Comparison of ENCODE assay signal across 8 cellular contexts in the genomic region with DNA sequence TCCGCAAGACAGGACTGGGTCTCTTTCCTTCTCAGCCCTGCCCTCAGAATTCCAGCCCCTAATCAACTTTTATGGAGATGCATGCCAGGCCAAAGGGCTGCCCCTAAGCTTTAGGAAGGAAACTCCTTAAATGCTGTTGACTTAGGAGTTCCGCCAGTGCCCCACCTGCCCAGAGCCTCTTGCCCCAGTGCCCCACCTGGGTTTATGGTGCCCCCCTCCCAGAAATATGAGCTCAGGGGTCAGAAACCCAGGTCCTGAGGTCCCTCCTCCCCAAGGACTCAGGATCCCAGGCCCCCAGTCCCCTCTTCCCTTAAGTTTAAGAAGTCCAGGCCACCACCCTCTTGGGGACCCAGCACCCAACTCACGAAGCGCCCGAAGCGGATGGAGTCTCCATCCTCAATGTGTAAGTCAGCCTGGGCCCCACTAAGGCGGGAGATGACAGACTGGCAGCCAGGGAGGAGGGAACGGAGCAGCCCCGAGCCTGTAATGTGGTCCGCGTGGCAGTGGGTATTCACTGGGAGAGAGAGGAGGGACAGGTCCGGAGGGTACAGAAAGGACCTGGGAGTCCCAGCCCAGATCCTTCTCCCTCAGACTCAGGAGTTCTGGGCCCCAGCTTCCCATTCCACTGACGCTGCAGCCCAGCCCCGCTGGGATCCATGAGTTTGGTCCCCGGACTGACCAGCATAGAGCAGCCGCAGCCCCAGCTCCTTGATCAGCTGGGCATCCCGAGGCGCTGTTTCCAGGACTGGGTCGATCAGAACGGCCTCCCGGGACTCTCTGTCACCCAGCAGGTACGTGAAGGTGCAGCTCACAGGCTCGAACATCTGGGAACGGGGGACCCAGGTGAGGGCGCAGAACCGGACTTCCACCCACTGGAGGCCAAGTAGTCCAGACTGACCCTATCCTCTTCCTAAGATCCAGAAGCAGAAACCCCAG. TPM values are rescaled to one million over a fixed set of nuclear protein-coding genes. Genes with fewer than 3 reads are reported as not detected.
DNase-seq lines count a peak whose midpoint lies in the region; ATAC-seq and TF ChIP-seq lines count a peak whose summit lies in the region.

No MANE protein-coding gene starts in this region.

- H3K4me3 Mint-ChIP-seq in chondrocyte (ENCODE audit: unreplicated experiment): peak overlapping the region; percentile 88

- no peaks in the 10 kb centered on the region for H3K9me3 Mint-ChIP-seq in chondrocyte (ENCODE audit: low read depth)

- no peaks in the 10 kb centered on the region for H4K20me1 ChIP-seq in OCI-LY7 (ENCODE audit: insufficient read depth, low read length)

- peak; percentile 41 for DNase-seq in ELF-1 (ENCODE audit: low read depth, low spot score)
- DNase-seq in OCI-LY7 (ENCODE audit: low spot score): no peak
- peak; percentile 85 for DNase-seq in chondrocyte (ENCODE audit: low spot score)
- peak; percentile 53 for DNase-seq in lower lobe of right lung
- no peak for DNase-seq in Ammon's horn (ENCODE audit: low spot score)
- DNase-seq in globus pallidus (ENCODE audit: low spot score): no peak

- intact Hi-C loops in OCI-LY7 (cut with micrococcal nuclease; ENCODE audit: unreplicated experiment) (no loop called here), lower lobe of right lung (cut with DNase I) (no loop called here)

- no peaks in the 10 kb centered on the region for H3K36me3 Mint-ChIP-seq in chondrocyte (ENCODE audit: low read depth)

- peak overlapping the region; percentile 72 to 92 (median 89) for H3K9ac ChIP-seq in subcutaneous abdominal adipose tissue (ENCODE audit: low read length in 5 of 5)

- H3K27ac ChIP-seq in OCI-LY7 (ENCODE audit: low read depth, low read length, poor library complexity, severe bottlenecking): no peak overlapping the region
- H3K27ac ChIP-seq in lower lobe of right lung: peak overlapping the region; percentile 82
- peak overlapping the region; percentile 85 for H3K27ac ChIP-seq in subcutaneous abdominal adipose tissue (ENCODE audit: low read depth, low read length)

- peaks cover 35% of the 10 kb centered on the region for H3K4me1 Mint-ChIP-seq in chondrocyte (ENCODE audit: low read depth)

- no peaks in the 10 kb centered on the region for H3K9me2 ChIP-seq in OCI-LY7 (ENCODE audit: insufficient read depth, low read length)

- no peak for TF ChIP-seq CTCF in OCI-LY7 (conservative IDR thresholded peaks at IDR 0.05; ENCODE audit: low read length)
- TF ChIP-seq CTCF in chondrocyte (IDR thresholded peaks at IDR 0.05): no peak
- no peak for TF ChIP-seq CTCF in lower lobe of right lung (IDR thresholded peaks at IDR 0.05)

- H3K27me3 ChIP-seq in lower lobe of right lung (ENCODE audit: low read depth): no peaks in the 10 kb centered on the region
- no peaks in the 10 kb centered on the region for H3K27me3 ChIP-seq in subcutaneous abdominal adipose tissue (ENCODE audit: control insufficient read depth in 5 of 5, insufficient read depth in 4 of 5, low read length in 5 of 5)

- H3K27ac Mint-ChIP-seq in chondrocyte (ENCODE audit: unreplicated experiment): peak overlapping the region; percentile 76

- H3K36me3 ChIP-seq in OCI-LY7 (ENCODE audit: insufficient read depth, low read length) (no peaks in the 10 kb centered on the region), lower lobe of right lung (no peaks in the 10 kb centered on the region), subcutaneous abdominal adipose tissue (ENCODE audit: control insufficient read depth in 5 of 5, insufficient read depth in 5 of 5, low read length in 5 of 5) (no peaks in the 10 kb centered on the region)

- CTCF ChIA-PET in OCI-LY7 (lab: Charles Lee; ENCODE audit: unreplicated experiment): no interaction called here

- BruUV-seq in OCI-LY7 (replicated peaks; lab: Mats Ljungman, UMichigan): no TSS peak

- ATAC-seq in lower lobe of right lung: peak; percentile 41 to 51
- ATAC-seq in HG02623 (IDR thresholded peaks at IDR 0.05; ENCODE audit: unreplicated experiment): no peak

- H3K4me2 ChIP-seq in OCI-LY7 (ENCODE audit: low read length): peak overlapping the region; percentile 86

- H3K4me3 ChIP-seq in OCI-LY7 (ENCODE audit: low read depth, low read length, poor library complexity, severe bottlenecking): no peak overlapping the region
- peak overlapping the region; percentile 72 for H3K4me3 ChIP-seq in lower lobe of right lung
- peak overlapping the region; percentile 81 to 92 (median 87) for H3K4me3 ChIP-seq in subcutaneous abdominal adipose tissue (ENCODE audit: low read depth in 1 of 5, low read length in 5 of 5)

- H3K9me3 ChIP-seq in OCI-LY7 (ENCODE audit: low read length) (no peaks in the 10 kb centered on the region), lower lobe of right lung (no peaks in the 10 kb centered on the region), subcutaneous abdominal adipose tissue (ENCODE audit: control insufficient read depth in 5 of 5, low read length in 5 of 5) (no peaks in the 10 kb centered on the region)

- H3K4me1 ChIP-seq in OCI-LY7 (ENCODE audit: insufficient read depth, low read length, poor library complexity, severe bottlenecking) (peaks cover 18% of the 10 kb centered on the region), lower lobe of right lung (peaks cover 31% of the 10 kb centered on the region), subcutaneous abdominal adipose tissue (ENCODE audit: control insufficient read depth in 5 of 5, insufficient read depth in 5 of 5, low read length in 5 of 5) (peaks cover 6 to 34% (median 28%) of the 10 kb centered on the region in 5 donors)

- POLR2A ChIA-PET in OCI-LY7 (lab: Charles Lee): no interaction called here

- H3K79me2 ChIP-seq in OCI-LY7 (ENCODE audit: insufficient read depth, low read depth, low read length): no peaks in the 10 kb centered on the region

- no peak overlapping the region; the same call in 1 of the 2 replicates for H2AFZ ChIP-seq in OCI-LY7 (ENCODE audit: low read length)

- H3K27me3 Mint-ChIP-seq in chondrocyte (ENCODE audit: low read depth): no peaks in the 10 kb centered on the region

RNA-seq across cellular contexts. Expression of gene ETHE1, which starts 0.9 kb away (rescaled TPM):
- 1.7 and 5.7 TPM in 2 replicates for total RNA-seq in OCI-LY7 (2014; rRNA removed; shearing (Covaris generic))
- total RNA-seq in OCI-LY7 (2022) (6.2 and 6.4 TPM in 2 replicates), chondrocyte (31.5 to 38.9 TPM (median 33.0 TPM) in 3 replicates), lower lobe of right lung (47.4 TPM)

RNA-seq across cellular contexts. Expression of gene ZNF575, which starts 6.9 kb away (rescaled TPM):
- not detected in 2 replicates for total RNA-seq in OCI-LY7 (2014; rRNA removed; shearing (Covaris generic))
- 2.0 and 2.7 TPM in 2 replicates for total RNA-seq in OCI-LY7 (2022)
- 4.1 to 6.0 TPM (median 5.1 TPM) in 3 replicates for total RNA-seq in chondrocyte
- 2.8 TPM for total RNA-seq in lower lobe of right lung

RNA-seq across cellular contexts. Expression of gene PHLDB3, which starts 21.6 kb away (rescaled TPM):
- 12.9 and 20.6 TPM in 2 replicates for total RNA-seq in OCI-LY7 (2014; rRNA removed; shearing (Covaris generic))
- total RNA-seq in OCI-LY7 (2022) (6.0 and 9.9 TPM in 2 replicates), chondrocyte (4.5 to 8.1 TPM (median 7.0 TPM) in 3 replicates), lower lobe of right lung (7.8 TPM)

RNA-seq across cellular contexts. Expression of gene XRCC1, which starts 49.2 kb away (rescaled TPM):
- 28.7 and 35.9 TPM in 2 replicates for total RNA-seq in OCI-LY7 (2014; rRNA removed; shearing (Covaris generic))
- total RNA-seq in OCI-LY7 (2022) (27.2 and 33.7 TPM in 2 replicates), chondrocyte (22.8 to 30.5 TPM (median 30.4 TPM) in 3 replicates), lower lobe of right lung (26.9 TPM)

RNA-seq across cellular contexts. Expression of gene PINLYP, which starts 49.5 kb away (rescaled TPM):
- total RNA-seq in OCI-LY7 (2014; rRNA removed; shearing (Covaris generic)): 4.9 and 11.5 TPM in 2 replicates
- total RNA-seq in OCI-LY7 (2022): 0.40 and 0.81 TPM in 2 replicates
- 0.51 to 2.3 TPM (median 1.6 TPM) in 3 replicates for total RNA-seq in chondrocyte
- total RNA-seq in lower lobe of right lung: 5.8 TPM

Comparison
In these comparisons a context has a peak if more than half of its experiments do, and no peak if none do; other contexts are left out.
1. DNase-seq: peak in ELF-1 (single experiment), chondrocyte (single experiment) and lower lobe of right lung (single experiment); none in OCI-LY7 (single experiment), Ammon's horn (single experiment) and globus pallidus (single experiment).